In the genomic region with DNA sequence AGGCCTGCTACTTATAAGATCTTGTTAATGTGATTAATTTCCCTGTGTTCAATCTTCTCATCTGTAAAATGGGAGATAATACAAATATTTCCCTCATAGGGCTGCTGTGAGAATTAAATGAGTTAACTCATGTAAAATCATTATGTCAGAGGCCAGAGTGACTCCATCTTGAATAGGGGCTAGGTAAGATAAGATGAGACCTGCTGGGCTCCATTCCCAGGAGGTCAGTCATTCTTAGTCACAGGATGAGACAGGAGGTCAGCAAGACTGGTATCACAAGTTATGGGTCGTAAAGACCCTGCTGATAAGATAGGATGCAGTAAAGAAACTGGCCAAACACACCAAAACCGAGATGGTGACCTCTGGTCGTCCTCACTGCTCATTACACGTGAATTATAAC, we compare ENCODE assay signal across 26 cellular contexts.
DNase-seq lines count a peak whose midpoint lies in the region; ATAC-seq lines count a peak whose summit lies in the region.
"Had no signal": no experiment of that assay in that cellular context is flagged by ENCODE, and none has a peak within 500 bp of the region (broad histone marks: within the 10 kb centered on the region; RNA-seq: fewer than 3 reads in every experiment).

No MANE protein-coding gene starts in this region.

- H3K27me3 ChIP-seq in BLaER1 (no peaks in the 10 kb centered on the region), HUES6 (ENCODE audit: control insufficient read depth, insufficient read depth, low read length) (no peaks in the 10 kb centered on the region), iPS-20b (ENCODE audit: insufficient read depth, low read length) (no peaks in the 10 kb centered on the region)

- H3K36me3 ChIP-seq in BLaER1 (no peaks in the 10 kb centered on the region), HUES6 (ENCODE audit: control insufficient read depth, insufficient read depth, low read length) (no peaks in the 10 kb centered on the region), iPS-20b (ENCODE audit: insufficient read depth, low read depth, low read length) (no peaks in the 10 kb centered on the region; the same call in 1 of the 2 replicates)

- ATAC-seq in left ventricle myocardium superior, result no peak
- ATAC-seq in HG03565 (IDR thresholded peaks at IDR 0.05; ENCODE audit: unreplicated experiment), result no peak
- ATAC-seq: SK-N-SH treated with all-trans-retinoic acid at 6 μM for 48 hours had no signal

- H3K4me1 ChIP-seq in BLaER1 (peaks cover 66% of the 10 kb centered on the region), HUES6 (ENCODE audit: control insufficient read depth, insufficient read depth, low read length) (peaks cover 30% of the 10 kb centered on the region), iPS-20b (ENCODE audit: insufficient read depth, low read length) (peaks cover 23% of the 10 kb centered on the region)

- DNase-seq in amniotic epithelial cell (ENCODE audit: low read depth) (peak; percentile 3), left ventricle myocardium superior (no peak), NCI-H510A treated with DMSO at 0.1 percent for 48 hours (lab: John Stamatoyannopoulos, UW) (no peak)
- DNase-seq in effector CD4-positive, alpha-beta T cell, result no peak
- DNase-seq: ACHN; C1 segment of cervical spinal cord; CD8-positive, alpha-beta memory T cell; GDM1; H7; HFFc6; Kasumi-1; MM.1S; NCI-H1092; NCI-H1436 treated with DMSO at 0.1 percent for 48 hours; NCI-H1930; NCI-H2227 treated with DMSO at 0.1 percent for 48 hours; NCI-H524; NCI-H774; NK-92 treated with Interleukin-12 subunit alpha and Interleukin-12 subunit beta, amount 100 ng/mL, for 24 hours; SIG-M5 had no signal

- peak overlapping the region; percentile 71; the same call in 1 of the 2 replicates for H3K27ac ChIP-seq in BLaER1
- H3K27ac ChIP-seq in HUES6 (ENCODE audit: low read depth, low read length), result peak overlapping the region; percentile 96; the same call in 1 of the 2 replicates
- H3K27ac ChIP-seq in iPS-20b (ENCODE audit: low read length), result peak overlapping the region; percentile 34
- H3K27ac ChIP-seq: 22Rv1 had no signal

- H3K9ac ChIP-seq in BLaER1, result no peak overlapping the region
- H3K9ac ChIP-seq in HUES6 (ENCODE audit: low read length), result peak overlapping the region; percentile 8
- H3K9ac ChIP-seq in iPS-20b (ENCODE audit: low read depth, low read length), result peak overlapping the region; percentile 71; the same call in 1 of the 2 replicates

- H3K4me2 ChIP-seq in BLaER1, result peak overlapping the region; percentile 71

- intact Hi-C loops in left ventricle myocardium superior (cut with micrococcal nuclease), result no loop called here

- no peak overlapping the region for H3K4me3 ChIP-seq in BLaER1
- H3K4me3 ChIP-seq in HUES6 (ENCODE audit: low read depth, low read length), result no peak overlapping the region
- no peak overlapping the region for H3K4me3 ChIP-seq in iPS-20b (ENCODE audit: low read length)

- H4K20me1 ChIP-seq in BLaER1, result no peaks in the 10 kb centered on the region

- peaks cover 44% of the 10 kb centered on the region for H3K9me3 ChIP-seq in BLaER1
- H3K9me3 ChIP-seq in HUES6 (ENCODE audit: control insufficient read depth, insufficient read depth, low read depth, low read length), result peaks cover 14% of the 10 kb centered on the region; the same call in 1 of the 2 replicates
- peaks cover 8% of the 10 kb centered on the region for H3K9me3 ChIP-seq in iPS-20b (ENCODE audit: insufficient read depth, low read depth, low read length)

Comparison
In these comparisons a context has a peak if more than half of its experiments do, and no peak if none do; other contexts are left out.
1. H3K27ac ChIP-seq: peak in every context shown above with its lines; median percentile 96 in HUES6; 71 in BLaER1; 34 in iPS-20b.